9 cellular contexts compared by ENCODE assay signal in the genomic region with DNA sequence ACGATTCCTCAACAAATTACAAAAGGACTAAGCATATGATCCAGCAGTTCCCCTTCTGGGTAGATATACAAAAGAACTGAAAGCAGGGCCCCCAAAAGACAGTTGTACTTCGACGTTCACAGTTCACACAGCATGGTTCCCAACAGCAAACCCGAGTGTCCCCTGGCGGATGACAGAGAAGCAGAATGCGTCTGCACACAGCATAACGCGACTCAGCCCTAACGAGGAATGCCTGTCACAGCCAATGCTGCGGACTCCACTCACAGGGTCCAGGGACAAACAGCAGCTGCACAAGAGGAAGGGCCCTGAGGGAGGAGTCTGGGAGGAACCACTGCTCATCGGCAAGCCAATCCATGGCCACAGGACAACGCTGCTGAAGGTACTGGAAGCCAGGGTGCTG.
DNase-seq lines count a peak whose midpoint lies in the region; ATAC-seq lines count a peak whose summit lies in the region.
"Had no signal": no experiment of that assay in that cellular context is flagged by ENCODE, and none has a peak within 500 bp of the region (broad histone marks: within the 10 kb centered on the region; RNA-seq: fewer than 3 reads in every experiment).

No MANE protein-coding gene starts in this region.

- H3K4me1 ChIP-seq in mesendoderm (ENCODE audit: control insufficient read depth, low read depth, low read length) = peaks cover 12% of the 10 kb centered on the region

- peaks cover 3% of the 10 kb centered on the region for H3K36me3 Mint-ChIP-seq in activated naive CD4-positive, alpha-beta T cell treated with anti-CD3 and anti-CD28 coated beads, Interleukin-2, amount 50 U/mL, for 24 hours
- peaks cover 37% of the 10 kb centered on the region for H3K36me3 Mint-ChIP-seq in activated naive CD8-positive, alpha-beta T cell treated with anti-CD3 and anti-CD28 coated beads, Interleukin-2, amount 50 U/mL, for 24 hours (ENCODE audit: low read depth)

- H4K8ac ChIP-seq in mesendoderm (ENCODE audit: low read depth, low read length) = no peak overlapping the region

- no peak overlapping the region for H3K4ac ChIP-seq in mesendoderm (ENCODE audit: low read depth, low read length)

- peaks cover 88% of the 10 kb centered on the region for H3K79me2 ChIP-seq in mesendoderm (ENCODE audit: control insufficient read depth, insufficient read depth, low read length)

- no peaks in the 10 kb centered on the region for H3K27me3 Mint-ChIP-seq in activated naive CD4-positive, alpha-beta T cell treated with anti-CD3 and anti-CD28 coated beads, Interleukin-2, amount 50 U/mL, for 24 hours
- H3K27me3 Mint-ChIP-seq in activated naive CD8-positive, alpha-beta T cell treated with anti-CD3 and anti-CD28 coated beads, Interleukin-2, amount 50 U/mL, for 24 hours = no peaks in the 10 kb centered on the region

- H3K9ac ChIP-seq in mesendoderm (ENCODE audit: low read length) = no peak overlapping the region

- H3K56ac ChIP-seq in mesendoderm (ENCODE audit: low read length) = no peak overlapping the region

- H2AK5ac ChIP-seq in mesendoderm (ENCODE audit: low read length) = no peak overlapping the region

- peaks cover 32% of the 10 kb centered on the region for H3K79me1 ChIP-seq in mesendoderm (ENCODE audit: low read length)

- H4K5ac ChIP-seq in mesendoderm (ENCODE audit: low read length) = no peak overlapping the region

- no peak for DNase-seq in activated naive CD4-positive, alpha-beta T cell treated with Interleukin-2 at 50 U/mL for 16 hours
- no peak for DNase-seq in activated naive CD8-positive, alpha-beta T cell treated with anti-CD3 and anti-CD28 coated beads, Interleukin-2, amount 50 U/mL, for 24 hours
- DNase-seq in mesendoderm = peak; percentile 67
- DNase-seq in NCI-H748 (lab: John Stamatoyannopoulos, UW; ENCODE audit: unreplicated experiment) = no peak
- DNase-seq in SW480 (ENCODE audit: low spot score) = no peak
- DNase-seq in NCI-H2081 treated with DMSO at 0.1 percent for 48 hours (lab: John Stamatoyannopoulos, UW) = no peak
- DNase-seq: COR-L47 had no signal

- no peaks in the 10 kb centered on the region for H3K36me3 ChIP-seq in mesendoderm (ENCODE audit: control insufficient read depth, insufficient read depth, low read length)

- H2BK15ac ChIP-seq in mesendoderm (replicated peaks; ENCODE audit: low read depth) = no peak overlapping the region

- no peaks in the 10 kb centered on the region for H3K27me3 ChIP-seq in mesendoderm (ENCODE audit: insufficient read depth, low read length, poor library complexity)

- H3K23ac ChIP-seq in mesendoderm (ENCODE audit: low read length) = no peak overlapping the region

- H3K18ac ChIP-seq in mesendoderm (ENCODE audit: low read length) = no peak overlapping the region

- H3K4me1 Mint-ChIP-seq in activated naive CD4-positive, alpha-beta T cell treated with anti-CD3 and anti-CD28 coated beads, Interleukin-2, amount 50 U/mL, for 24 hours = peaks cover 94% of the 10 kb centered on the region
- H3K4me1 Mint-ChIP-seq in activated naive CD8-positive, alpha-beta T cell treated with anti-CD3 and anti-CD28 coated beads, Interleukin-2, amount 50 U/mL, for 24 hours = peaks cover 95% of the 10 kb centered on the region

- H2BK5ac ChIP-seq in mesendoderm (ENCODE audit: low read length) = no peak overlapping the region

- ATAC-seq in activated naive CD8-positive, alpha-beta T cell treated with anti-CD3 and anti-CD28 coated beads, Interleukin-2, amount 50 U/mL, for 24 hours = no peak
- ATAC-seq in GM18519 (IDR thresholded peaks at IDR 0.05; ENCODE audit: low FRiP score, unreplicated experiment) = no peak

- H3K4me3 ChIP-seq in mesendoderm (ENCODE audit: low read length) = no peak overlapping the region

- H3K27ac Mint-ChIP-seq in activated naive CD4-positive, alpha-beta T cell treated with anti-CD3 and anti-CD28 coated beads, Interleukin-2, amount 50 U/mL, for 24 hours = peak overlapping the region; percentile 57
- H3K27ac Mint-ChIP-seq in activated naive CD8-positive, alpha-beta T cell treated with anti-CD3 and anti-CD28 coated beads, Interleukin-2, amount 50 U/mL, for 24 hours = peak overlapping the region; percentile 68

- peak overlapping the region; percentile 55 for H3K4me3 Mint-ChIP-seq in activated naive CD4-positive, alpha-beta T cell treated with anti-CD3 and anti-CD28 coated beads, Interleukin-2, amount 50 U/mL, for 24 hours
- H3K4me3 Mint-ChIP-seq in activated naive CD8-positive, alpha-beta T cell treated with anti-CD3 and anti-CD28 coated beads, Interleukin-2, amount 50 U/mL, for 24 hours = peak overlapping the region; percentile 25

- no peak overlapping the region for H3K4me2 ChIP-seq in mesendoderm (ENCODE audit: low read length)

- no peaks in the 10 kb centered on the region for H3K9me3 Mint-ChIP-seq in activated naive CD4-positive, alpha-beta T cell treated with anti-CD3 and anti-CD28 coated beads, Interleukin-2, amount 50 U/mL, for 24 hours
- H3K9me3 Mint-ChIP-seq in activated naive CD8-positive, alpha-beta T cell treated with anti-CD3 and anti-CD28 coated beads, Interleukin-2, amount 50 U/mL, for 24 hours = no peaks in the 10 kb centered on the region

- H3K27ac ChIP-seq in mesendoderm (ENCODE audit: low read depth, low read length) = no peak overlapping the region

- no CpG with 5 or more reads among the region's 12 CpGs for WGBS in mesendoderm (ENCODE audit: extremely low coverage, insufficient coverage, low lambda C conversion rate)

- no peak overlapping the region for H2BK120ac ChIP-seq in mesendoderm (ENCODE audit: low read depth, low read length)
